1 cellular context compared by ENCODE assay signal in genomic region chr19:29672933-29673336, GRCh38.
TF ChIP-seq lines count a peak whose summit lies in the region.

No MANE protein-coding gene starts in this region.

TF ChIP-seq in HepG2, 621 proteins besides CTCF, POLR2A, EP300 and RAD21:
- TF ChIP-seq SNAI1 (CRISPR knock-in tag; IDR thresholded peaks at IDR 0.05; ENCODE audit: borderline replicate concordance): no peak
- TF ChIP-seq ZNF788 (CRISPR knock-in tag; IDR thresholded peaks at IDR 0.05; ENCODE audit: borderline replicate concordance): no peak
- no peak for TF ChIP-seq U2AF2 (IDR thresholded peaks at IDR 0.05; ENCODE audit: low read depth, low read length)
- TF ChIP-seq SP4 (CRISPR knock-in tag; IDR thresholded peaks at IDR 0.05): no peak
- TF ChIP-seq SP140L (CRISPR knock-in tag; IDR thresholded peaks at IDR 0.05; ENCODE audit: borderline replicate concordance): no peak
- no peak for TF ChIP-seq FOXP1 (IDR thresholded peaks at IDR 0.05)
- TF ChIP-seq FOXP1 (CRISPR knock-in tag; IDR thresholded peaks at IDR 0.05): no peak
- no peak for TF ChIP-seq JUN (CRISPR knock-in tag; IDR thresholded peaks at IDR 0.05)
- no peak for TF ChIP-seq ZNF557 (CRISPR knock-in tag; IDR thresholded peaks at IDR 0.05)
- no peak for TF ChIP-seq ZNF720 (CRISPR knock-in tag; IDR thresholded peaks at IDR 0.05)
- no peak for TF ChIP-seq ZNF724P (CRISPR knock-in tag; IDR thresholded peaks at IDR 0.05; ENCODE audit: borderline replicate concordance)
- TF ChIP-seq, protein P1, sequence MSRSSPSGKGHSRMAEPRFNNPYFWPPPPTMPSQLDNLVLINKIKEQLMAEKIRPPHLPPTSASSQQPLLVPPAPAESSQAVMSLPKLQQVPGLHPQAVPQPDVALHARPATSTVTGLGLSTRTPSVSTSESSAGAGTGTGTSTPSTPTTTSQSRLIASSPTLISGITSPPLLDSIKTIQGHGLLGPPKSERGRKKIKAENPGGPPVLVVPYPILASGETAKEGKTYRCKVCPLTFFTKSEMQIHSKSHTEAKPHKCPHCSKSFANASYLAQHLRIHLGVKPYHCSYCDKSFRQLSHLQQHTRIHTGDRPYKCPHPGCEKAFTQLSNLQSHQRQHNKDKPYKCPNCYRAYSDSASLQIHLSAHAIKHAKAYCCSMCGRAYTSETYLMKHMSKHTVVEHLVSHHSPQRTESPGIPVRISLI (CRISPR knock-in tag; IDR thresholded peaks at IDR 0.05; ENCODE audit: borderline replicate concordance): no peak
- no peak for TF ChIP-seq ZNF569 (CRISPR knock-in tag; IDR thresholded peaks at IDR 0.05; ENCODE audit: borderline replicate concordance)
- TF ChIP-seq KIAA2018 (CRISPR knock-in tag; IDR thresholded peaks at IDR 0.05; ENCODE audit: borderline replicate concordance): no peak
- TF ChIP-seq CCAR2 (optimal IDR thresholded peaks at IDR 0.05; ENCODE audit: low read depth, low read length): no peak
- TF ChIP-seq, protein P2, sequence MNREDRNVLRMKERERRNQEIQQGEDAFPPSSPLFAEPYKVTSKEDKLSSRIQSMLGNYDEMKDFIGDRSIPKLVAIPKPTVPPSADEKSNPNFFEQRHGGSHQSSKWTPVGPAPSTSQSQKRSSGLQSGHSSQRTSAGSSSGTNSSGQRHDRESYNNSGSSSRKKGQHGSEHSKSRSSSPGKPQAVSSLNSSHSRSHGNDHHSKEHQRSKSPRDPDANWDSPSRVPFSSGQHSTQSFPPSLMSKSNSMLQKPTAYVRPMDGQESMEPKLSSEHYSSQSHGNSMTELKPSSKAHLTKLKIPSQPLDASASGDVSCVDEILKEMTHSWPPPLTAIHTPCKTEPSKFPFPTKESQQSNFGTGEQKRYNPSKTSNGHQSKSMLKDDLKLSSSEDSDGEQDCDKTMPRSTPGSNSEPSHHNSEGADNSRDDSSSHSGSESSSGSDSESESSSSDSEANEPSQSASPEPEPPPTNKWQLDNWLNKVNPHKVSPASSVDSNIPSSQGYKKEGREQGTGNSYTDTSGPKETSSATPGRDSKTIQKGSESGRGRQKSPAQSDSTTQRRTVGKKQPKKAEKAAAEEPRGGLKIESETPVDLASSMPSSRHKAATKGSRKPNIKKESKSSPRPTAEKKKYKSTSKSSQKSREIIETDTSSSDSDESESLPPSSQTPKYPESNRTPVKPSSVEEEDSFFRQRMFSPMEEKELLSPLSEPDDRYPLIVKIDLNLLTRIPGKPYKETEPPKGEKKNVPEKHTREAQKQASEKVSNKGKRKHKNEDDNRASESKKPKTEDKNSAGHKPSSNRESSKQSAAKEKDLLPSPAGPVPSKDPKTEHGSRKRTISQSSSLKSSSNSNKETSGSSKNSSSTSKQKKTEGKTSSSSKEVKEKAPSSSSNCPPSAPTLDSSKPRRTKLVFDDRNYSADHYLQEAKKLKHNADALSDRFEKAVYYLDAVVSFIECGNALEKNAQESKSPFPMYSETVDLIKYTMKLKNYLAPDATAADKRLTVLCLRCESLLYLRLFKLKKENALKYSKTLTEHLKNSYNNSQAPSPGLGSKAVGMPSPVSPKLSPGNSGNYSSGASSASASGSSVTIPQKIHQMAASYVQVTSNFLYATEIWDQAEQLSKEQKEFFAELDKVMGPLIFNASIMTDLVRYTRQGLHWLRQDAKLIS (CRISPR knock-in tag; IDR thresholded peaks at IDR 0.05): no peak
- TF ChIP-seq PHF20 (CRISPR knock-in tag; IDR thresholded peaks at IDR 0.05): no peak
- no peak for TF ChIP-seq GLI4 (CRISPR knock-in tag; IDR thresholded peaks at IDR 0.05; ENCODE audit: borderline replicate concordance)
- TF ChIP-seq ZBTB42 (CRISPR knock-in tag; IDR thresholded peaks at IDR 0.05): no peak
